In genomic region chr17:38341035-38341721, GRCh38 we compare ENCODE assay signal across 9 cellular contexts. TPM values are rescaled to one million over a fixed set of nuclear protein-coding genes. Genes with fewer than 3 reads are reported as not detected.
DNase-seq lines count a peak whose midpoint lies in the region; TF ChIP-seq lines count a peak whose summit lies in the region.
"Had no signal": no experiment of that assay in that cellular context is flagged by ENCODE, and none has a peak within 500 bp of the region (broad histone marks: within the 10 kb centered on the region; RNA-seq: fewer than 3 reads in every experiment).

No MANE protein-coding gene starts in this region.

- H3K27me3 ChIP-seq in liver (ENCODE audit: control insufficient read depth in 4 of 4, insufficient read depth in 4 of 4, low read length in 3 of 4) (no peaks in the 10 kb centered on the region), spleen (replicated peaks in 1 of 7) (peaks cover 0 to 17% (median 0%) of the 10 kb centered on the region in 7 donors)

- no peaks in the 10 kb centered on the region for H3K36me3 Mint-ChIP-seq in Calu3 (ENCODE audit: insufficient read depth, unreplicated experiment)
- no peaks in the 10 kb centered on the region for H3K36me3 Mint-ChIP-seq in activated CD4-positive, alpha-beta T cell treated with anti-CD3 and anti-CD28 coated beads, Interleukin-2, amount 10 ng/mL, durations not matched to agents 7 days and 5 days (ENCODE audit: low read depth)

- no peak overlapping the region for H3K27ac ChIP-seq in liver (ENCODE audit: low read depth in 1 of 2, low read length in 2 of 2)
- no peak overlapping the region for H3K27ac ChIP-seq in spleen

- no peak overlapping the region for H3K4me3 Mint-ChIP-seq in Calu3 (ENCODE audit: low read depth, unreplicated experiment)
- no peak overlapping the region for H3K4me3 Mint-ChIP-seq in activated CD4-positive, alpha-beta T cell treated with anti-CD3 and anti-CD28 coated beads, Interleukin-2, amount 10 ng/mL, durations not matched to agents 7 days and 5 days
- H3K4me3 Mint-ChIP-seq: T-helper 1 cell treated with Interleukin-12 subunit alpha and Interleukin-12 subunit beta and Interleukin-4 antibody, amounts not matched to agents 30 μg/mL and 1 μg/mL, for 36 hours had no signal

- BruUV-seq in Calu3 (replicated peaks; lab: Mats Ljungman, UMichigan) = no TSS peak

- H3K4me1 ChIP-seq in liver (ENCODE audit: control insufficient read depth in 4 of 4, insufficient read depth in 4 of 4, low read length in 3 of 4) (peaks cover 0 to 6% (median 3%) of the 10 kb centered on the region in 4 donors), spleen (no peaks in the 10 kb centered on the region)

- intact Hi-C loops in Calu3 (cut with micrococcal nuclease; ENCODE audit: unreplicated experiment) = no loop called here
- intact Hi-C loops in spleen (cut with DNase I; ENCODE audit: low total_unique reads) = no loop called here

- no peaks in the 10 kb centered on the region for H3K9me3 ChIP-seq in liver (ENCODE audit: control insufficient read depth in 4 of 4, low read length in 3 of 4)
- H3K9me3 ChIP-seq in spleen = no peaks in the 10 kb centered on the region

- CTCF ChIA-PET in Calu3 (lab: Charles Lee) = interaction anchor here (0.6 to 12.7 kb wide), 11 partner anchors 8 to 83 kb away, joined by 3 to 159 read pairs (median 4); partner anchors contain the start of gene SOCS7
- CTCF ChIA-PET in activated CD4-positive, alpha-beta T cell treated with anti-CD3 and anti-CD28 coated beads, Interleukin-2, amount 10 ng/mL, durations not matched to agents 7 days and 5 days (lab: Charles Lee) = interaction anchor here (1.4 to 3.6 kb wide), 3 partner anchors 8 to 20 kb away, joined by 3 to 18 read pairs (median 4); no protein-coding TSS in a partner anchor

- H3K27ac Mint-ChIP-seq in Calu3 (ENCODE audit: unreplicated experiment) = no peak overlapping the region
- H3K27ac Mint-ChIP-seq in activated CD4-positive, alpha-beta T cell treated with anti-CD3 and anti-CD28 coated beads, Interleukin-2, amount 10 ng/mL, durations not matched to agents 7 days and 5 days = no peak overlapping the region
- H3K27ac Mint-ChIP-seq: T-helper 1 cell treated with Interleukin-12 subunit alpha and Interleukin-12 subunit beta and Interleukin-4 antibody, amounts not matched to agents 30 μg/mL and 1 μg/mL, for 36 hours had no signal

- no peak for TF ChIP-seq CTCF in Calu3 (IDR thresholded peaks at IDR 0.05; ENCODE audit: unreplicated experiment)
- peak; percentile 11 for TF ChIP-seq CTCF in liver (IDR thresholded peaks at IDR 0.05; ENCODE audit: low read depth, low read length, missing input control)
- no peak for TF ChIP-seq CTCF in spleen (IDR thresholded peaks at IDR 0.05 in 8 of 11, conservative IDR thresholded peaks at IDR 0.05 in 3 of 11)

- no peak for TF ChIP-seq POLR2A in spleen (IDR thresholded peaks at IDR 0.05)

- no peaks in the 10 kb centered on the region for H3K9me3 Mint-ChIP-seq in Calu3 (ENCODE audit: low read depth, unreplicated experiment)
- no peaks in the 10 kb centered on the region for H3K9me3 Mint-ChIP-seq in activated CD4-positive, alpha-beta T cell treated with anti-CD3 and anti-CD28 coated beads, Interleukin-2, amount 10 ng/mL, durations not matched to agents 7 days and 5 days
- H3K9me3 Mint-ChIP-seq: T-helper 1 cell treated with Interleukin-12 subunit alpha and Interleukin-12 subunit beta and Interleukin-4 antibody, amounts not matched to agents 30 μg/mL and 1 μg/mL, for 36 hours had no signal

- no peak for TF ChIP-seq RAD21 in liver (IDR thresholded peaks at IDR 0.05)

- H3K36me3 ChIP-seq in liver (ENCODE audit: control insufficient read depth in 4 of 4, insufficient read depth in 3 of 4, low read depth in 1 of 4, low read length in 3 of 4) = no peaks in the 10 kb centered on the region
- no peaks in the 10 kb centered on the region for H3K36me3 ChIP-seq in spleen

- DNase-seq in Calu3 (peak; percentile 84), NCI-H146 (lab: John Stamatoyannopoulos, UW) (peak; percentile 94), anterior cingulate cortex (lab: John Stamatoyannopoulos, UW) (peak in 52 of 58 donors; percentile 16 to 88 (median 66)), spleen (no peak)
- no peak for DNase-seq in activated CD4-positive, CD25-positive, alpha-beta regulatory T cell (lab: John Stamatoyannopoulos, UW)
- no peak for DNase-seq in activated CD4-positive, alpha-beta T cell treated with anti-CD3 and anti-CD28 coated beads for 1 hour
- DNase-seq in activated CD4-positive, alpha-beta T cell treated with anti-CD3 and anti-CD28 coated beads, Interleukin-2, amount 10 ng/mL, durations not matched to agents 7 days and 5 days = no peak

- peaks cover 77% of the 10 kb centered on the region for H3K27me3 Mint-ChIP-seq in Calu3 (ENCODE audit: unreplicated experiment)
- no peaks in the 10 kb centered on the region for H3K27me3 Mint-ChIP-seq in activated CD4-positive, alpha-beta T cell treated with anti-CD3 and anti-CD28 coated beads, Interleukin-2, amount 10 ng/mL, durations not matched to agents 7 days and 5 days

- 61% methylated on average over 5 of the region's 5 CpGs for WGBS in liver
- WGBS in spleen, 5 donors = 67 to 75% (median 73%) methylated on average over 5 of the region's 5 CpGs

- H3K9ac ChIP-seq in liver (ENCODE audit: low read depth in 1 of 2, low read length in 2 of 2) = no peak overlapping the region

- POLR2A ChIA-PET in activated CD4-positive, alpha-beta T cell treated with anti-CD3 and anti-CD28 coated beads, Interleukin-2, amount 10 ng/mL, durations not matched to agents 7 days and 5 days (lab: Charles Lee) = no interaction called here

- H3K4me3 ChIP-seq in liver (ENCODE audit: low read depth in 1 of 3, low read length in 3 of 3) (no peak overlapping the region), spleen (no peak overlapping the region)

- peaks cover 8% of the 10 kb centered on the region for H3K4me1 Mint-ChIP-seq in Calu3 (ENCODE audit: low read depth, unreplicated experiment)
- H3K4me1 Mint-ChIP-seq in activated CD4-positive, alpha-beta T cell treated with anti-CD3 and anti-CD28 coated beads, Interleukin-2, amount 10 ng/mL, durations not matched to agents 7 days and 5 days = no peaks in the 10 kb centered on the region

TF ChIP-seq in liver, 16 proteins besides CTCF, POLR2A, EP300 and RAD21:
- TF ChIP-seq NR2F2 (IDR thresholded peaks at IDR 0.05) (no peak), ATF3 (IDR thresholded peaks at IDR 0.05) (no peak), FOXA2 (IDR thresholded peaks at IDR 0.05) (no peak), TAF1 (conservative IDR thresholded peaks at IDR 0.05) (no peak), HNF4G (IDR thresholded peaks at IDR 0.05) (no peak), HNF4A (conservative IDR thresholded peaks at IDR 0.05) (no peak)
- TF ChIP-seq, protein P1, sequence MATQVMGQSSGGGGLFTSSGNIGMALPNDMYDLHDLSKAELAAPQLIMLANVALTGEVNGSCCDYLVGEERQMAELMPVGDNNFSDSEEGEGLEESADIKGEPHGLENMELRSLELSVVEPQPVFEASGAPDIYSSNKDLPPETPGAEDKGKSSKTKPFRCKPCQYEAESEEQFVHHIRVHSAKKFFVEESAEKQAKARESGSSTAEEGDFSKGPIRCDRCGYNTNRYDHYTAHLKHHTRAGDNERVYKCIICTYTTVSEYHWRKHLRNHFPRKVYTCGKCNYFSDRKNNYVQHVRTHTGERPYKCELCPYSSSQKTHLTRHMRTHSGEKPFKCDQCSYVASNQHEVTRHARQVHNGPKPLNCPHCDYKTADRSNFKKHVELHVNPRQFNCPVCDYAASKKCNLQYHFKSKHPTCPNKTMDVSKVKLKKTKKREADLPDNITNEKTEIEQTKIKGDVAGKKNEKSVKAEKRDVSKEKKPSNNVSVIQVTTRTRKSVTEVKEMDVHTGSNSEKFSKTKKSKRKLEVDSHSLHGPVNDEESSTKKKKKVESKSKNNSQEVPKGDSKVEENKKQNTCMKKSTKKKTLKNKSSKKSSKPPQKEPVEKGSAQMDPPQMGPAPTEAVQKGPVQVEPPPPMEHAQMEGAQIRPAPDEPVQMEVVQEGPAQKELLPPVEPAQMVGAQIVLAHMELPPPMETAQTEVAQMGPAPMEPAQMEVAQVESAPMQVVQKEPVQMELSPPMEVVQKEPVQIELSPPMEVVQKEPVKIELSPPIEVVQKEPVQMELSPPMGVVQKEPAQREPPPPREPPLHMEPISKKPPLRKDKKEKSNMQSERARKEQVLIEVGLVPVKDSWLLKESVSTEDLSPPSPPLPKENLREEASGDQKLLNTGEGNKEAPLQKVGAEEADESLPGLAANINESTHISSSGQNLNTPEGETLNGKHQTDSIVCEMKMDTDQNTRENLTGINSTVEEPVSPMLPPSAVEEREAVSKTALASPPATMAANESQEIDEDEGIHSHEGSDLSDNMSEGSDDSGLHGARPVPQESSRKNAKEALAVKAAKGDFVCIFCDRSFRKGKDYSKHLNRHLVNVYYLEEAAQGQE (IDR thresholded peaks at IDR 0.05) = no peak

RNA-seq across cellular contexts. Expression of gene GPR179, which starts 2.6 kb away (rescaled TPM):
- total RNA-seq in Calu3 (2022) (0.45 and 0.69 TPM in 2 replicates), liver (under 1 TPM; under 0.01 to 0.05 TPM), spleen (under 1 TPM in 4 of 7 donors, not detected in 3; 0.03 to 0.17 (median 0.06) TPM)
- polyA plus RNA-seq in liver (under 1 TPM in 1 of 2 donors, not detected in 1; 0.01 TPM), spleen (under 1 TPM in 1 of 3 donors, not detected in 2; 0.03 TPM)
- not detected for total RNA-seq in activated CD4-positive, alpha-beta T cell treated with anti-CD3 and anti-CD28 coated beads, Interleukin-2, amount 10 ng/mL, durations not matched to agents 7 days and 5 days

RNA-seq across cellular contexts. Expression of gene SOCS7, which starts 10.5 kb away (rescaled TPM):
- total RNA-seq in Calu3 (2022) (68.3 and 83.6 TPM in 2 replicates), liver (10 to 100 TPM in 1 of 2 donors, 1 to 10 TPM in 1; 3.6 to 11.0 TPM), spleen (10 to 100 TPM in 5 of 7 donors, 1 to 10 TPM in 2; 8.7 to 20.2 (median 12.0) TPM)
- polyA plus RNA-seq in liver (1 to 10 TPM in 1 of 2 donors, under 1 TPM in 1; 0.74 to 2.2 TPM), spleen (1 to 10 TPM; 1.2 to 4.4 (median 1.2) TPM)
- 10 to 100 TPM; 12.4 to 16.2 TPM for total RNA-seq in activated CD4-positive, alpha-beta T cell treated with anti-CD3 and anti-CD28 coated beads, Interleukin-2, amount 10 ng/mL, durations not matched to agents 7 days and 5 days

RNA-seq across cellular contexts. Expression of gene MRPL45, which starts 44.2 kb away (rescaled TPM):
- total RNA-seq in Calu3 (2022) = 171 and 174 TPM in 2 replicates
- 10 to 100 TPM; 16.9 to 19.5 TPM for total RNA-seq in liver
- 10 to 100 TPM; 18.5 to 22.2 TPM for polyA plus RNA-seq in liver
- 10 to 100 TPM; 17.4 to 25.5 (median 19.3) TPM for total RNA-seq in spleen
- polyA plus RNA-seq in spleen = 10 to 100 TPM; 17.8 to 25.6 (median 24.1) TPM
- total RNA-seq in activated CD4-positive, alpha-beta T cell treated with anti-CD3 and anti-CD28 coated beads, Interleukin-2, amount 10 ng/mL, durations not matched to agents 7 days and 5 days = 10 to 100 TPM; 28.4 to 30.6 TPM

Comparison
In these comparisons a context has a peak if more than half of its experiments do, and no peak if none do; other contexts are left out.
1. DNase-seq: peak in Calu3 (single experiment), NCI-H146 (single experiment) and anterior cingulate cortex (52 of 58); none in activated CD4-positive, CD25-positive, alpha-beta regulatory T cell (0 of 4), spleen (single experiment), activated CD4-positive, alpha-beta T cell treated with anti-CD3 and anti-CD28 coated beads for 1 hour (single experiment) and activated CD4-positive, alpha-beta T cell treated with anti-CD3 and anti-CD28 coated beads, Interleukin-2, amount 10 ng/mL, durations not matched to agents 7 days and 5 days (single experiment).